ENCODE assay signal across 8 cellular contexts in genomic region chr9:136991993-136992818, GRCh38. TPM values are rescaled to one million over a fixed set of nuclear protein-coding genes. Genes with fewer than 3 reads are reported as not detected.
DNase-seq lines count a peak whose midpoint lies in the region; ATAC-seq and TF ChIP-seq lines count a peak whose summit lies in the region.

TSS of gene PAXX (plus strand) at chr9:136992422. CDS start at chr9:136992444, 22 bp downstream.

- peaks cover 10% of the 10 kb centered on the region; the same call in 1 of the 2 replicates for H3K9me3 ChIP-seq in NT2/D1 (ENCODE audit: insufficient read depth, low read length)

- H3K27me3 ChIP-seq in HL-60 (ENCODE audit: insufficient read depth, poor library complexity, severe bottlenecking) (no peaks in the 10 kb centered on the region), NT2/D1 (ENCODE audit: insufficient read depth, insufficient read length) (no peaks in the 10 kb centered on the region)

- peaks cover 27% of the 10 kb centered on the region for H3K36me3 ChIP-seq in NT2/D1 (ENCODE audit: insufficient read depth, insufficient read length, low read length)

- peaks cover 5% of the 10 kb centered on the region for H3K9me3 Mint-ChIP-seq in mesothelial cell of epicardium

- peaks cover 27% of the 10 kb centered on the region for H3K4me1 ChIP-seq in NT2/D1 (ENCODE audit: insufficient read depth, insufficient read length)

- in situ Hi-C loops in endometrial microvascular endothelial cells (cut with HindIII; ENCODE audit: inconsistent ontology term, low pct_unique_long_range_greater_than_20kb, low sequenced_read_pairs), result no loop called here

- ATAC-seq in GM19455 (IDR thresholded peaks at IDR 0.05; ENCODE audit: unreplicated experiment), result peak; percentile 77

- H3K36me3 Mint-ChIP-seq in mesothelial cell of epicardium, result no peaks in the 10 kb centered on the region

- H3K27ac ChIP-seq in HL-60 (replicated peaks), result peak within 1 kb of the TSS; percentile 96

- H3K27ac Mint-ChIP-seq in mesothelial cell of epicardium, result peak within 1 kb of the TSS; percentile 81

- H3K27me3 Mint-ChIP-seq in mesothelial cell of epicardium (ENCODE audit: low read depth), result peaks cover 2% of the 10 kb centered on the region

- DNase-seq in CMK (ENCODE audit: low read depth) (peak; percentile 85), HL-60 (ENCODE audit: low read depth in 1 of 2, low spot score in 1 of 2) (peak; percentile 81 to 92), NT2/D1 (ENCODE audit: low read depth, low spot score) (peak; percentile 81), mesothelial cell of epicardium (ENCODE audit: low spot score in 2 of 2, unreplicated experiment in 2 of 2) (peak; percentile 94 to 97)
- peak; percentile 76 for DNase-seq in activated CD8-positive, alpha-beta memory T cell treated with anti-CD3 and anti-CD28 coated beads, Interleukin-2, amount 50 U/mL, for 1 hour (ENCODE audit: extremely low read depth)
- DNase-seq in stimulated activated CD8-positive, alpha-beta memory T cell treated with anti-CD3 and anti-CD28 coated beads, Interleukin-15, amount 100 ng/mL, for 4 hours (ENCODE audit: low read depth in 2 of 2), result peak; percentile 81 to 87

- H3K4me3 Mint-ChIP-seq in mesothelial cell of epicardium, result peak within 1 kb of the TSS; percentile 73

- H3K4me1 Mint-ChIP-seq in mesothelial cell of epicardium, result peaks cover 25% of the 10 kb centered on the region

- H3K9ac ChIP-seq in NT2/D1 (ENCODE audit: insufficient read length, low read depth), result peak within 1 kb of the TSS; percentile 92

- no peak for TF ChIP-seq CTCF in HL-60 (IDR thresholded peaks at IDR 0.05; ENCODE audit: insufficient read depth, low read length)
- TF ChIP-seq CTCF in mesothelial cell of epicardium (IDR thresholded peaks at IDR 0.05; ENCODE audit: unreplicated experiment), result no peak

- H3K4me3 ChIP-seq in HL-60 (replicated peaks; ENCODE audit: insufficient read depth, low read length) (peak within 1 kb of the TSS; percentile 57), NT2/D1 (ENCODE audit: insufficient read length, low read depth) (peak within 1 kb of the TSS; percentile 94)

RNA-seq across cellular contexts. Expression of gene PAXX, which starts in this region (rescaled TPM):
- total RNA-seq in endometrial microvascular endothelial cells (ENCODE audit: inconsistent ontology term) (49.0 TPM), mesothelial cell of epicardium (51.1 to 58.3 TPM (median 53.1 TPM) in 3 replicates)

Comparison
In these comparisons a context has a peak if more than half of its experiments do, and no peak if none do; other contexts are left out.
1. Peak in every context shown above with its lines: DNase-seq, ATAC-seq, H3K4me3 ChIP-seq and H3K27ac ChIP-seq.